ENCODE assay signal across 9 cellular contexts in genomic region chr15:76451540-76451939, GRCh38.
"Had no signal": no experiment of that assay in that cellular context is flagged by ENCODE, and none has a peak within 500 bp of the region (broad histone marks: within the 10 kb centered on the region; RNA-seq: fewer than 3 reads in every experiment).

No MANE protein-coding gene starts in this region.

- ATAC-seq: HCT116, HepG2 had no signal

- H3K27ac Mint-ChIP-seq: HFFc6, IgD-negative memory B cell had no signal

- H3K4me1 ChIP-seq: HAP-1 had no signal

- H3K9me3 Mint-ChIP-seq: HFFc6, IgD-negative memory B cell had no signal

- DNase-seq: GM23248, GOT3, H7, HFFc6 had no signal

- H3K4me1 Mint-ChIP-seq: IgD-negative memory B cell had no signal

- H3K27ac ChIP-seq: GM23248, HL-60 had no signal

- H3K27me3 Mint-ChIP-seq: IgD-negative memory B cell had no signal

- H3K4me3 Mint-ChIP-seq: HFFc6, IgD-negative memory B cell had no signal
